In the genomic region with DNA sequence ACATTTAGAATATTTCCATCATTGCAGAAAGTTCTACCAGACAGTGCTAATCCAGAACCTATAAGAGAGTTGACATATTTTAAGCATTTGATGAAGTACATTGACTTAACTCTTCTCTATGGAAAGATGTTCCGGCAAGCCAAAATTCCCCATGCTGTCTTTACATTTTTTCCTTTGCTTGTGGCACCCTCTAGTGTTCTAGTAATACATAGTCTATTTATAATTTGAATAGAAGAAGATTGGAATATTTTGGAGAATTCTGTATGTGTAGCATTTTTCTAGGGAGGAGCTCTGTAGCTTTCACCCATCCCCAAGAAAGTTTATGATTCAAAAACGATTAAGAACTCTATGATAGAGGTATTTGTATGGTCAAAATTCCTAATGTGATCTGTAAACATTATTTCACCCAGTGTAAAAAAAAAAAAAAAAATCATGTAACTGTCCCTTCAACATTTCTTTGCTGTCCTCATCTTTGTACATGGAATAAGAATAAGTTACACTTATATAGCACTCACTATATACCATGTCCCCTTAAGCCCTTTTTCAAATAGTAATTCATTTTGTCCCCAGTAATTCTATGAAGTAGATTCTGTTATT, we compare ENCODE assay signal across 9 cellular contexts. TPM values are rescaled to one million over a fixed set of nuclear protein-coding genes. Genes with fewer than 3 reads are reported as not detected.
DNase-seq lines count a peak whose midpoint lies in the region; ATAC-seq and TF ChIP-seq lines count a peak whose summit lies in the region.
"Had no signal": no experiment of that assay in that cellular context is flagged by ENCODE, and none has a peak within 500 bp of the region (broad histone marks: within the 10 kb centered on the region; RNA-seq: fewer than 3 reads in every experiment).

No MANE protein-coding gene starts in this region.

- WGBS in right lobe of liver (ENCODE audit: insufficient coverage, low coverage, low lambda C conversion rate, missing lambda C conversion rate) = 9% methylated on average over 2 of the region's 2 CpGs

- DNase-seq in NCI-H524 (lab: John Stamatoyannopoulos, UW) (peak; percentile 48 to 67), NCI-H524 treated with DMSO at 0.1 percent for 48 hours (lab: John Stamatoyannopoulos, UW) (no peak), NCI-H2196 (lab: John Stamatoyannopoulos, UW; ENCODE audit: unreplicated experiment) (peak; percentile 52), brain microvascular endothelial cell (peak; percentile 37), right lobe of liver (no peak), WERI-Rb-1 (no peak)
- no peak for DNase-seq in activated T-cell treated with anti-CD3 and anti-CD28 coated beads, Interleukin-2, amount 50 U/mL, for 4 hours

- H3K27ac ChIP-seq in brain microvascular endothelial cell = no peak overlapping the region
- no peak overlapping the region for H3K27ac ChIP-seq in right lobe of liver
- H3K27ac ChIP-seq in WERI-Rb-1 = no peak overlapping the region

- peaks cover 22% of the 10 kb centered on the region for H3K4me1 Mint-ChIP-seq in activated T-cell treated with anti-CD3 and anti-CD28 coated beads, Interleukin-2, amount 50 U/mL, for 4 hours (ENCODE audit: low read depth)

- H3K9me3 Mint-ChIP-seq in activated T-cell treated with anti-CD3 and anti-CD28 coated beads, Interleukin-2, amount 50 U/mL, for 4 hours = no peaks in the 10 kb centered on the region

- no peaks in the 10 kb centered on the region for H3K4me1 ChIP-seq in right lobe of liver

- H3K27me3 ChIP-seq in brain microvascular endothelial cell (replicated peaks) = no peaks in the 10 kb centered on the region
- no peaks in the 10 kb centered on the region for H3K27me3 ChIP-seq in right lobe of liver
- no peaks in the 10 kb centered on the region for H3K27me3 ChIP-seq in WERI-Rb-1 (ENCODE audit: insufficient read depth, low read depth, severe bottlenecking)

- TF ChIP-seq CTCF in brain microvascular endothelial cell (IDR thresholded peaks at IDR 0.05; ENCODE audit: low read depth, low read length, missing control alignments) = peak; percentile 44
- peak; percentile 35 to 53 (median 52) for TF ChIP-seq CTCF in right lobe of liver (IDR thresholded peaks at IDR 0.05)
- no peak for TF ChIP-seq CTCF in WERI-Rb-1 (IDR thresholded peaks at IDR 0.05; ENCODE audit: low read depth, low read length)

- no peaks in the 10 kb centered on the region for H3K27me3 Mint-ChIP-seq in activated T-cell treated with anti-CD3 and anti-CD28 coated beads, Interleukin-2, amount 50 U/mL, for 4 hours (ENCODE audit: low read depth)
- H3K27me3 Mint-ChIP-seq: CD4-positive, alpha-beta memory T cell had no signal

- H3K36me3 ChIP-seq in brain microvascular endothelial cell (replicated peaks) (no peaks in the 10 kb centered on the region), right lobe of liver (no peaks in the 10 kb centered on the region), WERI-Rb-1 (no peaks in the 10 kb centered on the region; the same call in 1 of the 2 replicates)

- peaks cover 11% of the 10 kb centered on the region for H3K36me3 Mint-ChIP-seq in activated T-cell treated with anti-CD3 and anti-CD28 coated beads, Interleukin-2, amount 50 U/mL, for 4 hours (ENCODE audit: insufficient read depth)

- TF ChIP-seq POLR2A in right lobe of liver (IDR thresholded peaks at IDR 0.05) = no peak

- ATAC-seq in right lobe of liver (peak; percentile 45 to 75 (median 63)), HG03354 (IDR thresholded peaks at IDR 0.05; ENCODE audit: poor library complexity, severe bottlenecking, unreplicated experiment) (no peak)
- ATAC-seq in activated T-cell treated with anti-CD3 and anti-CD28 coated beads, Interleukin-2, amount 50 U/mL, for 4 hours = no peak

- no peaks in the 10 kb centered on the region for H3K9me3 ChIP-seq in right lobe of liver
- no peaks in the 10 kb centered on the region for H3K9me3 ChIP-seq in WERI-Rb-1 (ENCODE audit: severe bottlenecking)

- no peak overlapping the region for H3K4me3 Mint-ChIP-seq in activated T-cell treated with anti-CD3 and anti-CD28 coated beads, Interleukin-2, amount 50 U/mL, for 4 hours
- H3K4me3 Mint-ChIP-seq: CD4-positive, alpha-beta memory T cell had no signal

- H3K4me3 ChIP-seq in brain microvascular endothelial cell (ENCODE audit: low read depth, low read length) (no peak overlapping the region), right lobe of liver (no peak overlapping the region), WERI-Rb-1 (ENCODE audit: low read depth, low read length) (no peak overlapping the region)

- intact Hi-C loops in right lobe of liver (cut with DNase I) = no loop called here

- in situ Hi-C loops in brain microvascular endothelial cell (cut with HindIII; ENCODE audit: low pct_ligation_motif_present, low sequenced_read_pairs) = no loop called here

RNA-seq across cellular contexts. Expression of a gene that starts 33.2 kb away (rescaled TPM):
- total RNA-seq in right lobe of liver = 1 to 10 TPM; 3.9 to 6.8 (median 5.3) TPM
- 10 to 100 TPM; 18.0 to 18.3 (median 18.3) TPM for total RNA-seq in activated T-cell treated with anti-CD3 and anti-CD28 coated beads, Interleukin-2, amount 50 U/mL, for 4 hours

Comparison
In these comparisons a context has a peak if more than half of its experiments do, and no peak if none do; other contexts are left out.
1. DNase-seq: peak in NCI-H524 (2 of 2), NCI-H2196 (single experiment) and brain microvascular endothelial cell (single experiment); none in NCI-H524 treated with DMSO at 0.1 percent for 48 hours (single experiment), right lobe of liver (0 of 3), activated T-cell treated with anti-CD3 and anti-CD28 coated beads, Interleukin-2, amount 50 U/mL, for 4 hours (single experiment) and WERI-Rb-1 (single experiment).
2. ATAC-seq: peak in right lobe of liver (4 of 4); none in HG03354 (single experiment) and activated T-cell treated with anti-CD3 and anti-CD28 coated beads, Interleukin-2, amount 50 U/mL, for 4 hours (0 of 2).